In the genomic region with DNA sequence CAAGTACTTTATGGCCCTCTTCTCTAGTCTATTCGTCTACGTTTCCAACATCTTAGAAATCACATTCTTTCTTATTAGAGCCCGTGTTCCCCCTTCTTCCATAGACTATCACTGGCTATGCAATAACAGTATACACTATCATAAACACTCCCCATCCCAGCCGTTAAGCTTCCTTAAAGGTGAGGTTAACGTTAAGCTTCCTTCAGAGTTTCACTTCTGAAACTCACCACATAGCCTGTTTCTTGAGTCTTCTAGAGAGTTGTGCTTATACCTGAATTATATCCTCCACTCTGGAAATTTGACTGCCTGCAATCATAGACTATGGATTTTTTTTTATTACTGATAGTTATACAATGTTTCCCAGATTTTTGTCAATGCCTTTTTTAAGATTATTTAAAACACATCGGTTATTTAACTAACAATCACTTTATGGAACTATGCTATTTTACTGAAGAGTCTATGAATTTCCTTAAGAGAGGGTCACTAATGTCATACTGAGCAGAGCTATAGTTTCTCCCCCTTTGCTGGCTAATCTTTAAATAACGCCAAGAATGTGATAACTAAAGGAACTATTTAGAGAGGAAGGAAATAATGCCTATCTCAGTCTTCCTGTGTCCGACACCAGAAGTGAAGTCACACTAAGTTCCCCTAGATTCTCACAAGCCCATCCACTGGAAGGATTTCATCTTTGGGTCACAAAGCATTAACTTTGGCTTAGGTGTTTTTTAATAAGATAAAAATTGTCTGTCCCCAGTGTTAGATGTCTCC, we compare ENCODE assay signal across 30 cellular contexts. TPM values are rescaled to one million over a fixed set of nuclear protein-coding genes. Genes with fewer than 3 reads are reported as not detected.
"Had no signal": no experiment of that assay in that cellular context is flagged by ENCODE, and none has a peak within 500 bp of the region (broad histone marks: within the 10 kb centered on the region; RNA-seq: fewer than 3 reads in every experiment).

No MANE protein-coding gene starts in this region.

- H3K4me3 Mint-ChIP-seq: activated CD8-positive, alpha-beta T cell treated with anti-CD3 and anti-CD28 coated beads for 36 hours; activated naive CD8-positive, alpha-beta T cell treated with anti-CD3 and anti-CD28 coated beads, Interleukin-2, amount 50 U/mL, for 24 hours; activated T-helper 1 cell treated with anti-CD3 and anti-CD28 coated beads, Interleukin-12 subunit alpha, Interleukin-12 subunit beta, Interleukin-2, Interleukin-4 antibody, amounts not matched to agents 30 ng/mL and 10 ng/mL and 1 ng/mL, durations not matched to agents 14 hours and 24 hours and 36 hours; T-helper 1 cell treated with Interleukin-12 subunit alpha and Interleukin-12 subunit beta and Interleukin-4 antibody, amounts not matched to agents 30 μg/mL and 1 μg/mL, for 36 hours had no signal

- H3K36me3 Mint-ChIP-seq: activated naive CD4-positive, alpha-beta T cell treated with anti-CD3 and anti-CD28 coated beads, Interleukin-2, amount 50 U/mL, for 72 hours had no signal

- H3K4me3 ChIP-seq: ascending aorta, body of pancreas, coronary artery, Peyer's patch had no signal

- DNase-seq: activated CD4-positive, alpha-beta T cell treated with anti-CD3 and anti-CD28 coated beads for 4 hours; activated CD8-positive, alpha-beta memory T cell treated with anti-CD3 and anti-CD28 coated beads, Interleukin-2, amount 50 U/mL, for 4 hours; activated CD8-positive, alpha-beta T cell treated with anti-CD3 and anti-CD28 coated beads for 36 hours; activated effector memory CD4-positive, alpha-beta T cell treated with Interleukin-2 at 50 U/mL for 16 hours; activated naive CD4-positive, alpha-beta T cell; activated naive CD8-positive, alpha-beta T cell treated with anti-CD3 and anti-CD28 coated beads, Interleukin-2, amount 50 U/mL, for 24 hours; amniotic stem cell; body of pancreas; central memory CD4-positive, alpha-beta T cell; Kasumi-1; NCI-H1092; NCI-H1417; NCI-H1694; NCI-H2029 treated with DMSO at 0.1 percent for 48 hours; NCI-H345; NCI-H510A; NCI-H526 treated with DMSO at 0.1 percent for 48 hours; NCI-H82; NK-92 treated with Interleukin-12 subunit alpha and Interleukin-12 subunit beta, amount 100 ng/mL, for 24 hours; Peyer's patch; SHP77 treated with DMSO at 0.1 percent for 48 hours; WERI-Rb-1 had no signal

- H3K9me3 Mint-ChIP-seq: activated CD8-positive, alpha-beta T cell treated with anti-CD3 and anti-CD28 coated beads for 36 hours; activated T-helper 1 cell treated with anti-CD3 and anti-CD28 coated beads, Interleukin-12 subunit alpha, Interleukin-12 subunit beta, Interleukin-2, Interleukin-4 antibody, amounts not matched to agents 30 ng/mL and 10 ng/mL and 1 ng/mL, durations not matched to agents 14 hours and 24 hours and 36 hours had no signal

- H3K9me3 ChIP-seq: ascending aorta, body of pancreas, Peyer's patch had no signal

- H3K36me3 ChIP-seq: ascending aorta, Peyer's patch, WERI-Rb-1 had no signal

- H3K27me3 ChIP-seq: ascending aorta, body of pancreas, Peyer's patch had no signal

- FAIRE-seq: bronchial epithelial cell had no signal

- ATAC-seq: activated CD8-positive, alpha-beta T cell treated with anti-CD3 and anti-CD28 coated beads for 36 hours; activated naive CD4-positive, alpha-beta T cell treated with anti-CD3 and anti-CD28 coated beads, Interleukin-2, amount 50 U/mL, for 72 hours; activated naive CD8-positive, alpha-beta T cell treated with anti-CD3 and anti-CD28 coated beads, Interleukin-2, amount 50 U/mL, for 24 hours; body of pancreas had no signal

- H3K27ac ChIP-seq: ascending aorta, body of pancreas, coronary artery, Peyer's patch, WERI-Rb-1 had no signal

- H3K4me1 Mint-ChIP-seq: activated naive CD8-positive, alpha-beta T cell treated with anti-CD3 and anti-CD28 coated beads, Interleukin-2, amount 50 U/mL, for 24 hours had no signal

- H3K27ac Mint-ChIP-seq: activated CD8-positive, alpha-beta T cell treated with anti-CD3 and anti-CD28 coated beads for 36 hours; activated naive CD4-positive, alpha-beta T cell treated with anti-CD3 and anti-CD28 coated beads, Interleukin-2, amount 50 U/mL, for 72 hours; activated naive CD8-positive, alpha-beta T cell treated with anti-CD3 and anti-CD28 coated beads, Interleukin-2, amount 50 U/mL, for 24 hours; activated T-helper 1 cell treated with anti-CD3 and anti-CD28 coated beads, Interleukin-12 subunit alpha, Interleukin-12 subunit beta, Interleukin-2, Interleukin-4 antibody, amounts not matched to agents 30 ng/mL and 10 ng/mL and 1 ng/mL, durations not matched to agents 14 hours and 24 hours and 36 hours; T-helper 1 cell treated with Interleukin-12 subunit alpha and Interleukin-12 subunit beta and Interleukin-4 antibody, amounts not matched to agents 30 μg/mL and 1 μg/mL, for 36 hours had no signal

- H3K4me1 ChIP-seq: ascending aorta, body of pancreas, Peyer's patch had no signal

RNA-seq across cellular contexts. Expression of gene FCER1A, which starts 16.8 kb away (rescaled TPM):
- total RNA-seq: activated CD8-positive, alpha-beta T cell treated with anti-CD3 and anti-CD28 coated beads for 36 hours; activated T-helper 1 cell treated with anti-CD3 and anti-CD28 coated beads, Interleukin-12 subunit alpha, Interleukin-12 subunit beta, Interleukin-2, Interleukin-4 antibody, amounts not matched to agents 30 ng/mL and 10 ng/mL and 1 ng/mL, durations not matched to agents 14 hours and 24 hours and 36 hours; ascending aorta; body of pancreas; bronchial epithelial cell; chondrocyte; SK-MEL-5 had no signal
